17 cellular contexts compared by ENCODE assay signal in the genomic region with DNA sequence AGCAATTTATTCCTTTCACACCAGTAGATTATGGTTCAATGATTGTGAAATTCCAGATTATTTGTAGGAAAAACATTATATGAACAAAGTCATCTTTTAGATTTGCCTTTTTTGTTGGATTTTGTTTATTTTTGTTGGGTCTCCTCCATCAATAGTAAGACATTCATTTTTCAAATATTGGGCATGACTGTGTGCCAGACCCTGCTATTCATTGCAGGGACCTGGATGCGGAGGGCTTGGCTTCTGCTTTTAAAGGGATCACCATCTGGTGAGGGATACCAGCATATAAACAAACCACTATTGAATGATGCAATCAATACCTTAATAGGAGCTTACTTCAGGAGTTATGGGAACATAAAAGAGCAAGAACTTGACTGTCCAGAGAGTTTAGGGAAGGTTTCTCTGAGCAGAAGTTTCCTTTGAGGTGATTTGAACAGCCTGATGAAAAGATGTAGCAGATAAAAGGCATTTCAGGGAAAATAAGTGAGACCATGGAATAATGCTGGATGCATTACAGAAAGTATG.
"Had no signal": no experiment of that assay in that cellular context is flagged by ENCODE, and none has a peak within 500 bp of the region (broad histone marks: within the 10 kb centered on the region; RNA-seq: fewer than 3 reads in every experiment).

No MANE protein-coding gene starts in this region.

- H3K9ac ChIP-seq: parathyroid adenoma had no signal

- ATAC-seq: activated CD8-positive, alpha-beta memory T cell treated with anti-CD3 and anti-CD28 coated beads, Interleukin-2, amount 10 ng/mL, durations not matched to agents 7 days and 5 days; left ventricle myocardium superior; natural killer cell had no signal

- DNase-seq: activated CD4-positive, alpha-beta memory T cell treated with anti-CD3 and anti-CD28 coated beads for 36 hours; activated CD8-positive, alpha-beta memory T cell treated with anti-CD3 and anti-CD28 coated beads, Interleukin-2, amount 10 ng/mL, durations not matched to agents 7 days and 5 days; activated naive CD4-positive, alpha-beta T cell treated with anti-CD3 and anti-CD28 coated beads, Interleukin-2, amount 50 U/mL, for 16 hours; activated T-cell treated with anti-CD3 and anti-CD28 coated beads, Interleukin-2, amount 50 U/mL, for 1 hour; adrenal gland; dorsolateral prefrontal cortex; erythroblast; head of caudate nucleus; kidney glomerular epithelial cell; left ventricle myocardium superior; natural killer cell; stimulated activated CD4-positive, alpha-beta T cell treated with anti-CD3 and anti-CD28 coated beads, Interleukin-1b, Interleukin-23, amount 100 ng/mL, for 48 hours; upper lobe of right lung; WERI-Rb-1 had no signal

- H3K27me3 ChIP-seq: adrenal gland, neutrophil, upper lobe of right lung had no signal

- H3K4me3 ChIP-seq: adrenal gland, dorsolateral prefrontal cortex, thoracic aorta, upper lobe of right lung had no signal

- H3K9me3 ChIP-seq: adrenal gland, neutrophil, thoracic aorta, upper lobe of right lung had no signal

- H3K36me3 ChIP-seq: adrenal gland, neutrophil, thoracic aorta, upper lobe of right lung, WERI-Rb-1 had no signal

- H3K4me1 ChIP-seq: adrenal gland, parathyroid adenoma, upper lobe of right lung had no signal
